ENCODE assay signal across 20 cellular contexts in genomic region chr16:686459-687260, GRCh38. TPM values are rescaled to one million over a fixed set of nuclear protein-coding genes. Genes with fewer than 3 reads are reported as not detected.
DNase-seq lines count a peak whose midpoint lies in the region; ATAC-seq, FAIRE-seq and TF ChIP-seq lines count a peak whose summit lies in the region.
"Had no signal": no experiment of that assay in that cellular context is flagged by ENCODE, and none has a peak within 500 bp of the region (broad histone marks: within the 10 kb centered on the region; RNA-seq: fewer than 3 reads in every experiment).

No MANE protein-coding gene starts in this region.

- no peak overlapping the region for H3K27ac Mint-ChIP-seq in T-cell
- H3K27ac Mint-ChIP-seq: GM23338 had no signal

- H3K4me3 Mint-ChIP-seq in T-cell, result peak overlapping the region in 2 of 3 donors; percentile 34 to 45

- H3K9ac ChIP-seq in HepG2 (ENCODE audit: insufficient read depth, low read depth, low read length), result no peak overlapping the region
- no peak overlapping the region for H3K9ac ChIP-seq in mesenchymal stem cell (ENCODE audit: low read length)

- H4K20me1 ChIP-seq in HepG2 (ENCODE audit: insufficient read depth, low read length), result no peaks in the 10 kb centered on the region

- no peak for ATAC-seq in HepG2
- ATAC-seq in right lobe of liver, result no peak
- no peak for ATAC-seq in T-cell (replicated peaks in 1 of 4)
- no peak for ATAC-seq in HG02852 (IDR thresholded peaks at IDR 0.05; ENCODE audit: unreplicated experiment)
- ATAC-seq in GM18870 (IDR thresholded peaks at IDR 0.05; ENCODE audit: unreplicated experiment), result no peak

- H3K27ac ChIP-seq in HepG2 (ENCODE audit: extremely low read length, insufficient read depth, low read length), result no peak overlapping the region
- no peak overlapping the region for H3K27ac ChIP-seq in right lobe of liver
- H3K27ac ChIP-seq in mesenchymal stem cell (ENCODE audit: low read length, poor library complexity, severe bottlenecking), result no peak overlapping the region
- no peak overlapping the region for H3K27ac ChIP-seq in A673 (ENCODE audit: low read depth, low read length, poor library complexity, severe bottlenecking)

- H3K4me1 ChIP-seq in HepG2 (ENCODE audit: insufficient read depth, low read length) (peaks cover 25% of the 10 kb centered on the region), right lobe of liver (peaks cover 0 to 38% (median 16%) of the 10 kb centered on the region in 4 donors), mesenchymal stem cell (ENCODE audit: control insufficient read depth, insufficient read depth, low read depth, low read length) (peaks cover 60% of the 10 kb centered on the region), A673 (ENCODE audit: insufficient read depth, low read length, poor library complexity, severe bottlenecking) (peaks cover 24% of the 10 kb centered on the region)

- H2AFZ ChIP-seq in HepG2 (ENCODE audit: low read length) (no peak overlapping the region), mesenchymal stem cell (ENCODE audit: low read depth, low read length) (no peak overlapping the region)
- H2AFZ ChIP-seq: GM23338 had no signal

- over 99% methylated on average over 28 of the region's 51 CpGs for WGBS in HepG2 (ENCODE audit: low lambda C conversion rate)
- WGBS in right lobe of liver (ENCODE audit: insufficient coverage, low coverage, low lambda C conversion rate, missing lambda C conversion rate), result 80% methylated on average over 2 of the region's 51 CpGs
- 96% methylated on average over 51 of the region's 51 CpGs for WGBS in mesenchymal stem cell

- H3K4ac ChIP-seq in mesenchymal stem cell (ENCODE audit: low read depth in 1 of 2, low read length in 2 of 2), result no peak overlapping the region

- H4K8ac ChIP-seq in mesenchymal stem cell (ENCODE audit: low read length), result no peak overlapping the region

- H3K4me1 Mint-ChIP-seq in T-cell, result peaks cover 17 to 47% (median 47%) of the 10 kb centered on the region in 3 donors

- H3K9me3 Mint-ChIP-seq in T-cell, result no peaks in the 10 kb centered on the region
- H3K9me3 Mint-ChIP-seq: CD4-positive, CD25-positive, alpha-beta regulatory T cell; GM23338 had no signal

- TF ChIP-seq EP300 in HepG2 (IDR thresholded peaks at IDR 0.05; ENCODE audit: low read depth in 2 of 2, low read length in 2 of 2) (no peak), HepG2 (CRISPR knock-in tag; IDR thresholded peaks at IDR 0.05; ENCODE audit: borderline replicate concordance) (no peak)

- no peaks in the 10 kb centered on the region for H3K27me3 Mint-ChIP-seq in T-cell
- H3K27me3 Mint-ChIP-seq: CD4-positive, CD25-positive, alpha-beta regulatory T cell had no signal

- FAIRE-seq in HepG2 (lab: Jason Lieb, UNC), result no peak
- FAIRE-seq: A204.1, GM12891, HTR-8/SVneo, RCC 7860 had no signal

- H3K4me3 ChIP-seq in HepG2 (replicated peaks in 1 of 3; ENCODE audit: insufficient read depth in 1 of 3, low read depth in 2 of 3, low read length in 3 of 3), result no peak overlapping the region
- H3K4me3 ChIP-seq in right lobe of liver, result no peak overlapping the region
- H3K4me3 ChIP-seq in mesenchymal stem cell (ENCODE audit: insufficient read depth in 1 of 2, low read depth in 1 of 2, low read length in 2 of 2), result no peak overlapping the region
- H3K4me3 ChIP-seq in A673 (ENCODE audit: low read depth, low read length, poor library complexity, severe bottlenecking), result no peak overlapping the region
- H3K4me3 ChIP-seq: GM23338, HAP-1 had no signal

- no peak overlapping the region for H3K23ac ChIP-seq in mesenchymal stem cell (ENCODE audit: low read length in 2 of 2)

- H3K14ac ChIP-seq in mesenchymal stem cell (ENCODE audit: low read length in 2 of 2), result no peak overlapping the region

- DNase-seq in HepG2 (ENCODE audit: low spot score) (no peak), right lobe of liver (no peak), T-cell (no peak), mesenchymal stem cell (no peak), SW480 (ENCODE audit: low spot score) (no peak), A673 (ENCODE audit: low spot score) (no peak)
- DNase-seq: CD4-positive, CD25-positive, alpha-beta regulatory T cell; DND-41; NCI-H1105 treated with DMSO at 0.1 percent for 48 hours; NCI-H2171 treated with DMSO at 0.1 percent for 48 hours; NCI-H524 treated with DMSO at 0.1 percent for 48 hours; Right ventricle myocardium superior had no signal

- H3K36me3 ChIP-seq in HepG2 (replicated peaks in 1 of 2; ENCODE audit: control insufficient read depth in 1 of 2, insufficient read depth in 2 of 2, low read length in 2 of 2), result peaks cover 10 to 17% of the 10 kb centered on the region in 2 experiments; a peak in 4 of 5 replicates
- H3K36me3 ChIP-seq in right lobe of liver, result peaks cover 0 to 20% (median 6%) of the 10 kb centered on the region in 4 donors
- peaks cover 42 to 67% of the 10 kb centered on the region in 2 experiments for H3K36me3 ChIP-seq in mesenchymal stem cell (ENCODE audit: control insufficient read depth in 1 of 2, insufficient read depth in 2 of 2, low read depth in 1 of 2, low read length in 2 of 2)
- H3K36me3 ChIP-seq in A673 (ENCODE audit: insufficient read depth, low read length, poor library complexity, severe bottlenecking), result peaks cover 21% of the 10 kb centered on the region

- no peak overlapping the region for H2AK5ac ChIP-seq in mesenchymal stem cell (ENCODE audit: low read length, severe bottlenecking)

- BruUV-seq in HepG2 (replicated peaks; lab: Mats Ljungman, UMichigan) (no TSS peak), A673 (replicated peaks; lab: Mats Ljungman, UMichigan) (no TSS peak)

- H2BK12ac ChIP-seq in mesenchymal stem cell (ENCODE audit: low read length in 2 of 2), result no peak overlapping the region

- no peak overlapping the region for H3K4me2 ChIP-seq in HepG2 (ENCODE audit: low read depth, low read length)
- H3K4me2 ChIP-seq in mesenchymal stem cell (ENCODE audit: low read length, poor library complexity, severe bottlenecking), result no peak overlapping the region
- H3K4me2 ChIP-seq: GM23338 had no signal

- H3K36me3 Mint-ChIP-seq in T-cell, result peaks cover 4% of the 10 kb centered on the region

- peak overlapping the region; percentile 21 for H4K91ac ChIP-seq in mesenchymal stem cell (ENCODE audit: low read length)

- peaks cover 8% of the 10 kb centered on the region for H3K79me2 ChIP-seq in HepG2 (ENCODE audit: insufficient read depth, low read length)

- H3K9me3 ChIP-seq in HepG2 (ENCODE audit: low read length), result no peaks in the 10 kb centered on the region
- H3K9me3 ChIP-seq in right lobe of liver, result no peaks in the 10 kb centered on the region
- H3K9me3 ChIP-seq in mesenchymal stem cell (ENCODE audit: control insufficient read depth, low read length), result no peaks in the 10 kb centered on the region
- no peaks in the 10 kb centered on the region for H3K9me3 ChIP-seq in A673 (ENCODE audit: low read depth, low read length, poor library complexity, severe bottlenecking)
- H3K9me3 ChIP-seq: HAP-1 had no signal

- CTCF ChIA-PET in HepG2 (lab: Yijun Ruan, JAX; ENCODE audit: low intra/inter-chr PET ratio, low total read pairs), result interaction anchor here (1.1 to 1.5 kb wide), 2 partner anchors 19 to 76 kb away, joined by 3 to 4 read pairs; partner anchors contain the start of gene RHOT2
- CTCF ChIA-PET in T-cell (lab: Charles Lee), result no interaction called here
- CTCF ChIA-PET in A673 (lab: Charles Lee), result interaction anchor here (0.6 kb wide), 1 partner anchor 35 kb away, joined by 3 read pairs; no protein-coding TSS in a partner anchor

- no peak overlapping the region for H2BK5ac ChIP-seq in mesenchymal stem cell (ENCODE audit: low read depth, low read length, poor library complexity, severe bottlenecking)

- no peak overlapping the region for H3K18ac ChIP-seq in mesenchymal stem cell (ENCODE audit: low read depth in 1 of 2, low read length in 2 of 2)

- no peak overlapping the region for H2BK15ac ChIP-seq in mesenchymal stem cell (ENCODE audit: low read depth, poor library complexity, severe bottlenecking)

- intact Hi-C loops in HepG2 (cut with micrococcal nuclease; ENCODE audit: unreplicated experiment), result no loop called here
- intact Hi-C loops in right lobe of liver (cut with DNase I), result no loop called here
- intact Hi-C loops in A673 (cut with micrococcal nuclease; ENCODE audit: unreplicated experiment), result loop anchor here (5.0 kb wide), 1 partner anchor 294 kb away; no protein-coding TSS in a partner anchor

- TF ChIP-seq RAD21 in HepG2 (CRISPR knock-in tag; IDR thresholded peaks at IDR 0.05), result no peak

- H3K27me3 ChIP-seq in HepG2 (ENCODE audit: control insufficient read depth in 1 of 2, insufficient read depth in 2 of 2, low read length in 2 of 2), result no peaks in the 10 kb centered on the region; a peak in 1 of 5 replicates
- no peaks in the 10 kb centered on the region for H3K27me3 ChIP-seq in right lobe of liver
- peaks cover 0 to 1% of the 10 kb centered on the region in 2 experiments for H3K27me3 ChIP-seq in mesenchymal stem cell (ENCODE audit: control insufficient read depth in 1 of 2, insufficient read depth in 1 of 2, low read length in 2 of 2)
- no peaks in the 10 kb centered on the region for H3K27me3 ChIP-seq in A673 (replicated peaks; ENCODE audit: insufficient read depth, low read depth, low read length, poor library complexity)

- H2BK120ac ChIP-seq in mesenchymal stem cell (ENCODE audit: low read depth, low read length), result no peak overlapping the region

- 0 out of 4 replicates have a peak, but pooled peaks of 1 of the 2 experiments have one; percentile 13 for TF ChIP-seq POLR2A in HepG2 (IDR thresholded peaks at IDR 0.05; ENCODE audit: insufficient read depth in 1 of 2, low read depth in 2 of 2, low read length in 2 of 2)
- no peak for TF ChIP-seq POLR2A in right lobe of liver (IDR thresholded peaks at IDR 0.05)

- TF ChIP-seq CTCF in HepG2 (CRISPR knock-in tag; IDR thresholded peaks at IDR 0.05) (no peak), right lobe of liver (IDR thresholded peaks at IDR 0.05) (no peak), A673 (conservative IDR thresholded peaks at IDR 0.05; ENCODE audit: low read depth, low read length) (no peak)

- POLR2A ChIA-PET in HepG2 (lab: Yijun Ruan, JAX), result interaction anchor here (1.2 kb wide), 1 partner anchor 34 kb away, joined by 3 read pairs; the partner anchor contains the start of gene ANTKMT
- POLR2A ChIA-PET in T-cell (lab: Charles Lee), result interaction anchor here in 1 of 2 donors (0.6 kb wide), 1 partner anchor 630 kb away, joined by 5 read pairs; no protein-coding TSS in a partner anchor
- POLR2A ChIA-PET in A673 (lab: Charles Lee; ENCODE audit: low non-redundant PET), result no interaction called here

- peaks cover 45% of the 10 kb centered on the region for H3K79me1 ChIP-seq in mesenchymal stem cell (replicated peaks; ENCODE audit: low read length, poor library complexity, severe bottlenecking)

- in situ Hi-C loops in HepG2 (cut with HindIII; ENCODE audit: extremely low pct_ligation_motif_present, low pct_unique_long_range_greater_than_20kb), result no loop called here

RNA-seq across cellular contexts. Expression of gene JMJD8, which starts 2.5 kb away (rescaled TPM):
- total RNA-seq in HepG2 (2016; rRNA removed; fragmentation: Illumina TruSeq; extraction: Trizol) (0.55 and 2.6 TPM in 2 replicates), right lobe of liver (10 to 100 TPM; 26.9 to 68.1 (median 36.9) TPM), T-cell (10 to 100 TPM; 27.3 to 54.4 (median 49.1) TPM), A673 (2021) (78.1 and 87.1 TPM in 2 replicates)
- 0.40 and 0.88 TPM in 2 replicates for total RNA-seq in HepG2 (2016; cell fraction: cytosol; rRNA removed; fragmentation: Illumina TruSeq; extraction: Trizol; ENCODE audit: low read depth)
- total RNA-seq in HepG2 (2016; cell fraction: insoluble cytoplasmic fraction; rRNA removed; fragmentation: Illumina TruSeq; extraction: Trizol), result 0.77 and 3.8 TPM in 2 replicates
- 1.2 and 1.4 TPM in 2 replicates for total RNA-seq in HepG2 (2016; cell fraction: membrane; rRNA removed; fragmentation: Illumina TruSeq; extraction: Trizol)
- total RNA-seq in HepG2 (2016; cell fraction: nucleus; rRNA removed; fragmentation: Illumina TruSeq; extraction: Trizol), result 5.1 and 7.1 TPM in 2 replicates
- polyA plus RNA-seq in HepG2 (2011; rRNA removed), result 11.8 and 17.3 TPM in 2 replicates
- polyA plus RNA-seq in HepG2 (2011; cell fraction: cytosol; rRNA removed), result 4.0 and 8.1 TPM in 2 replicates
- 157 and 173 TPM in 2 replicates for polyA plus RNA-seq in HepG2 (2011; cell fraction: nucleus; rRNA removed)
- 6.9 and 9.3 TPM in 2 replicates for polyA plus RNA-seq in HepG2 (2012)
- 0.87 and 1.2 TPM in 2 replicates for polyA plus RNA-seq in HepG2 (2016; cell fraction: cytosol; fragmentation: Illumina TruSeq; extraction: Trizol; ENCODE audit: low read depth)
- 1.8 and 2.0 TPM in 2 replicates for polyA plus RNA-seq in HepG2 (2016; cell fraction: insoluble cytoplasmic fraction; fragmentation: Illumina TruSeq; extraction: Trizol; ENCODE audit: low read depth)
- 1.7 TPM in 2 replicates for polyA plus RNA-seq in HepG2 (2016; cell fraction: membrane; fragmentation: Illumina TruSeq; extraction: Trizol; ENCODE audit: low read depth)
- polyA plus RNA-seq in HepG2 (2016; cell fraction: nucleus; fragmentation: Illumina TruSeq; extraction: Trizol; ENCODE audit: insufficient read depth, low read depth), result 33.6 and 33.9 TPM in 2 replicates
- 2.1 and 48.1 TPM in 2 replicates for polyA minus RNA-seq in HepG2 (2011; rRNA and poly(A)+ RNA removed; ENCODE audit: low replicate concordance)
- 1.9 and 3.5 TPM in 2 replicates for polyA minus RNA-seq in HepG2 (2011; cell fraction: cytosol; rRNA and poly(A)+ RNA removed)
- 6.3 and 7.6 TPM in 2 replicates for polyA minus RNA-seq in HepG2 (2011; cell fraction: nucleus; rRNA and poly(A)+ RNA removed)
- polyA plus RNA-seq in mesenchymal stem cell (2013, experiment 1 of 2), result 51.4 TPM
- polyA plus RNA-seq in mesenchymal stem cell (2013, experiment 2 of 2), result 50.3 TPM

RNA-seq across cellular contexts. Expression of gene WDR24, which starts 3.5 kb away (rescaled TPM):
- total RNA-seq in HepG2 (2016; rRNA removed; fragmentation: Illumina TruSeq; extraction: Trizol) (1.4 and 3.8 TPM in 2 replicates), right lobe of liver (10 to 100 TPM in 1 of 6 experiments, 1 to 10 TPM in 5; 5.5 to 11.7 (median 9.7) TPM), T-cell (10 to 100 TPM; 10.7 to 22.4 (median 18.4) TPM), A673 (2021) (17.7 and 18.2 TPM in 2 replicates)
- total RNA-seq in HepG2 (2016; cell fraction: cytosol; rRNA removed; fragmentation: Illumina TruSeq; extraction: Trizol; ENCODE audit: low read depth), result 0.35 and 0.40 TPM in 2 replicates
- 1.2 and 4.3 TPM in 2 replicates for total RNA-seq in HepG2 (2016; cell fraction: insoluble cytoplasmic fraction; rRNA removed; fragmentation: Illumina TruSeq; extraction: Trizol)
- total RNA-seq in HepG2 (2016; cell fraction: membrane; rRNA removed; fragmentation: Illumina TruSeq; extraction: Trizol), result 0.83 and 1.7 TPM in 2 replicates
- total RNA-seq in HepG2 (2016; cell fraction: nucleus; rRNA removed; fragmentation: Illumina TruSeq; extraction: Trizol), result 6.4 and 7.9 TPM in 2 replicates
- 4.5 and 8.3 TPM in 2 replicates for polyA plus RNA-seq in HepG2 (2011; rRNA removed)
- 1.3 and 1.9 TPM in 2 replicates for polyA plus RNA-seq in HepG2 (2011; cell fraction: cytosol; rRNA removed)
- 117 and 130 TPM in 2 replicates for polyA plus RNA-seq in HepG2 (2011; cell fraction: nucleus; rRNA removed)
- 4.1 and 6.2 TPM in 2 replicates for polyA plus RNA-seq in HepG2 (2012)
- polyA plus RNA-seq in HepG2 (2016; cell fraction: cytosol; fragmentation: Illumina TruSeq; extraction: Trizol; ENCODE audit: low read depth), result 0.34 and 0.43 TPM in 2 replicates
- 0.93 and 2.0 TPM in 2 replicates for polyA plus RNA-seq in HepG2 (2016; cell fraction: insoluble cytoplasmic fraction; fragmentation: Illumina TruSeq; extraction: Trizol; ENCODE audit: low read depth)
- 0.53 and 0.66 TPM in 2 replicates for polyA plus RNA-seq in HepG2 (2016; cell fraction: membrane; fragmentation: Illumina TruSeq; extraction: Trizol; ENCODE audit: low read depth)
- 17.5 and 18.7 TPM in 2 replicates for polyA plus RNA-seq in HepG2 (2016; cell fraction: nucleus; fragmentation: Illumina TruSeq; extraction: Trizol; ENCODE audit: insufficient read depth, low read depth)
- polyA minus RNA-seq in HepG2 (2011; rRNA and poly(A)+ RNA removed; ENCODE audit: low replicate concordance), result 9.5 and 10.1 TPM in 2 replicates
- polyA minus RNA-seq in HepG2 (2011; cell fraction: cytosol; rRNA and poly(A)+ RNA removed), result 1.4 and 1.5 TPM in 2 replicates
- polyA minus RNA-seq in HepG2 (2011; cell fraction: nucleus; rRNA and poly(A)+ RNA removed), result 13.9 and 15.6 TPM in 2 replicates
- polyA plus RNA-seq in mesenchymal stem cell (2013, experiment 1 of 2), result 6.3 TPM
- polyA plus RNA-seq in mesenchymal stem cell (2013, experiment 2 of 2), result 6.4 TPM

RNA-seq across cellular contexts. Expression of gene STUB1, which starts 6.5 kb away (rescaled TPM):
- total RNA-seq in HepG2 (2016; rRNA removed; fragmentation: Illumina TruSeq; extraction: Trizol), result 78.2 and 79.9 TPM in 2 replicates
- 125 and 168 TPM in 2 replicates for total RNA-seq in HepG2 (2016; cell fraction: cytosol; rRNA removed; fragmentation: Illumina TruSeq; extraction: Trizol; ENCODE audit: low read depth)
- total RNA-seq in HepG2 (2016; cell fraction: insoluble cytoplasmic fraction; rRNA removed; fragmentation: Illumina TruSeq; extraction: Trizol), result 64.5 and 82.1 TPM in 2 replicates
- 131 and 166 TPM in 2 replicates for total RNA-seq in HepG2 (2016; cell fraction: membrane; rRNA removed; fragmentation: Illumina TruSeq; extraction: Trizol)
- 43.4 and 46.1 TPM in 2 replicates for total RNA-seq in HepG2 (2016; cell fraction: nucleus; rRNA removed; fragmentation: Illumina TruSeq; extraction: Trizol)
- polyA plus RNA-seq in HepG2 (2011; rRNA removed), result 52.9 and 59.6 TPM in 2 replicates
- polyA plus RNA-seq in HepG2 (2011; cell fraction: cytosol; rRNA removed), result 46.6 and 58.6 TPM in 2 replicates
- polyA plus RNA-seq in HepG2 (2011; cell fraction: nucleus; rRNA removed), result 79.7 and 81.3 TPM in 2 replicates
- 27.7 and 37.3 TPM in 2 replicates for polyA plus RNA-seq in HepG2 (2012)
- 114 and 130 TPM in 2 replicates for polyA plus RNA-seq in HepG2 (2016; cell fraction: cytosol; fragmentation: Illumina TruSeq; extraction: Trizol; ENCODE audit: low read depth)
- 75.6 and 85.1 TPM in 2 replicates for polyA plus RNA-seq in HepG2 (2016; cell fraction: insoluble cytoplasmic fraction; fragmentation: Illumina TruSeq; extraction: Trizol; ENCODE audit: low read depth)
- polyA plus RNA-seq in HepG2 (2016; cell fraction: membrane; fragmentation: Illumina TruSeq; extraction: Trizol; ENCODE audit: low read depth), result 124 and 138 TPM in 2 replicates
- polyA plus RNA-seq in HepG2 (2016; cell fraction: nucleus; fragmentation: Illumina TruSeq; extraction: Trizol; ENCODE audit: insufficient read depth, low read depth), result 73.2 and 92.9 TPM in 2 replicates
- 32.3 and 38.9 TPM in 2 replicates for polyA minus RNA-seq in HepG2 (2011; rRNA and poly(A)+ RNA removed; ENCODE audit: low replicate concordance)
- 6.7 and 10.7 TPM in 2 replicates for polyA minus RNA-seq in HepG2 (2011; cell fraction: cytosol; rRNA and poly(A)+ RNA removed)
- polyA minus RNA-seq in HepG2 (2011; cell fraction: nucleus; rRNA and poly(A)+ RNA removed), result 18.6 and 20.1 TPM in 2 replicates
- 10 to 100 TPM; 37.3 to 69.6 (median 54.3) TPM for total RNA-seq in right lobe of liver
- 100 to 1,000 TPM in 3 of 5 donors, 10 to 100 TPM in 2; 67.3 to 119 (median 114) TPM for total RNA-seq in T-cell
- polyA plus RNA-seq in mesenchymal stem cell (2013, experiment 1 of 2), result 116 TPM
- 121 TPM for polyA plus RNA-seq in mesenchymal stem cell (2013, experiment 2 of 2)
- total RNA-seq in A673 (2021), result 88.2 and 95.2 TPM in 2 replicates

RNA-seq across cellular contexts. Expression of gene RHBDL1, which starts 11.2 kb away (rescaled TPM):
- total RNA-seq in HepG2 (2016; rRNA removed; fragmentation: Illumina TruSeq; extraction: Trizol) (0.87 and 1.8 TPM in 2 replicates), right lobe of liver (1 to 10 TPM in 1 of 6 experiments, under 1 TPM in 5; 0.37 to 1.1 (median 0.60) TPM), T-cell (1 to 10 TPM; 2.0 to 3.6 (median 2.5) TPM), A673 (2021) (1.5 and 2.3 TPM in 2 replicates)
- total RNA-seq in HepG2 (2016; cell fraction: cytosol; rRNA removed; fragmentation: Illumina TruSeq; extraction: Trizol; ENCODE audit: low read depth), result 0.79 and 0.81 TPM in 2 replicates
- total RNA-seq in HepG2 (2016; cell fraction: insoluble cytoplasmic fraction; rRNA removed; fragmentation: Illumina TruSeq; extraction: Trizol), result 0.74 and 2.3 TPM in 2 replicates
- 0.45 and 1.1 TPM in 2 replicates for total RNA-seq in HepG2 (2016; cell fraction: membrane; rRNA removed; fragmentation: Illumina TruSeq; extraction: Trizol)
- 2.0 and 3.2 TPM in 2 replicates for total RNA-seq in HepG2 (2016; cell fraction: nucleus; rRNA removed; fragmentation: Illumina TruSeq; extraction: Trizol)
- 3.8 and 5.3 TPM in 2 replicates for polyA plus RNA-seq in HepG2 (2011; rRNA removed)
- polyA plus RNA-seq in HepG2 (2011; cell fraction: cytosol; rRNA removed), result 1.8 and 3.5 TPM in 2 replicates
- 77.4 and 90.6 TPM in 2 replicates for polyA plus RNA-seq in HepG2 (2011; cell fraction: nucleus; rRNA removed)
- polyA plus RNA-seq in HepG2 (2012), result 1.8 and 3.6 TPM in 2 replicates
- polyA plus RNA-seq in HepG2 (2016; cell fraction: cytosol; fragmentation: Illumina TruSeq; extraction: Trizol; ENCODE audit: low read depth), result 0.59 and 0.78 TPM in 2 replicates
- polyA plus RNA-seq in HepG2 (2016; cell fraction: insoluble cytoplasmic fraction; fragmentation: Illumina TruSeq; extraction: Trizol; ENCODE audit: low read depth), result 0.68 and 0.70 TPM in 2 replicates
- polyA plus RNA-seq in HepG2 (2016; cell fraction: membrane; fragmentation: Illumina TruSeq; extraction: Trizol; ENCODE audit: low read depth), result 0.38 and 0.56 TPM in 2 replicates
- polyA plus RNA-seq in HepG2 (2016; cell fraction: nucleus; fragmentation: Illumina TruSeq; extraction: Trizol; ENCODE audit: insufficient read depth, low read depth), result 6.7 and 9.7 TPM in 2 replicates
- polyA minus RNA-seq in HepG2 (2011; rRNA and poly(A)+ RNA removed; ENCODE audit: low replicate concordance), result 1.4 and 3.1 TPM in 2 replicates
- polyA minus RNA-seq in HepG2 (2011; cell fraction: cytosol; rRNA and poly(A)+ RNA removed), result 0.70 and 0.99 TPM in 2 replicates
- polyA minus RNA-seq in HepG2 (2011; cell fraction: nucleus; rRNA and poly(A)+ RNA removed), result 3.9 and 4.6 TPM in 2 replicates
- 1.5 TPM for polyA plus RNA-seq in mesenchymal stem cell (2013, experiment 1 of 2)
- polyA plus RNA-seq in mesenchymal stem cell (2013, experiment 2 of 2), result 1.3 TPM

RNA-seq across cellular contexts. Expression of gene RHOT2, which starts 18.7 kb away (rescaled TPM):
- total RNA-seq in HepG2 (2016; rRNA removed; fragmentation: Illumina TruSeq; extraction: Trizol) (34.1 and 63.6 TPM in 2 replicates), right lobe of liver (10 to 100 TPM; 28.5 to 44.8 (median 40.3) TPM), T-cell (100 to 1,000 TPM; 181 to 320 (median 286) TPM), A673 (2021) (184 and 193 TPM in 2 replicates)
- total RNA-seq in HepG2 (2016; cell fraction: cytosol; rRNA removed; fragmentation: Illumina TruSeq; extraction: Trizol; ENCODE audit: low read depth), result 17.1 and 18.2 TPM in 2 replicates
- total RNA-seq in HepG2 (2016; cell fraction: insoluble cytoplasmic fraction; rRNA removed; fragmentation: Illumina TruSeq; extraction: Trizol), result 29.4 and 68.9 TPM in 2 replicates
- 23.2 and 28.4 TPM in 2 replicates for total RNA-seq in HepG2 (2016; cell fraction: membrane; rRNA removed; fragmentation: Illumina TruSeq; extraction: Trizol)
- total RNA-seq in HepG2 (2016; cell fraction: nucleus; rRNA removed; fragmentation: Illumina TruSeq; extraction: Trizol), result 78.3 and 79.1 TPM in 2 replicates
- polyA plus RNA-seq in HepG2 (2011; rRNA removed), result 76.9 and 104 TPM in 2 replicates
- polyA plus RNA-seq in HepG2 (2011; cell fraction: cytosol; rRNA removed), result 24.1 and 52.3 TPM in 2 replicates
- polyA plus RNA-seq in HepG2 (2011; cell fraction: nucleus; rRNA removed), result 959 and 1,318 TPM in 2 replicates
- polyA plus RNA-seq in HepG2 (2012), result 36.6 and 59.1 TPM in 2 replicates
- polyA plus RNA-seq in HepG2 (2016; cell fraction: cytosol; fragmentation: Illumina TruSeq; extraction: Trizol; ENCODE audit: low read depth), result 14.1 and 16.7 TPM in 2 replicates
- polyA plus RNA-seq in HepG2 (2016; cell fraction: insoluble cytoplasmic fraction; fragmentation: Illumina TruSeq; extraction: Trizol; ENCODE audit: low read depth), result 34.3 and 41.8 TPM in 2 replicates
- 19.1 and 22.6 TPM in 2 replicates for polyA plus RNA-seq in HepG2 (2016; cell fraction: membrane; fragmentation: Illumina TruSeq; extraction: Trizol; ENCODE audit: low read depth)
- polyA plus RNA-seq in HepG2 (2016; cell fraction: nucleus; fragmentation: Illumina TruSeq; extraction: Trizol; ENCODE audit: insufficient read depth, low read depth), result 215 and 253 TPM in 2 replicates
- polyA minus RNA-seq in HepG2 (2011; rRNA and poly(A)+ RNA removed; ENCODE audit: low replicate concordance), result 36.6 and 76.1 TPM in 2 replicates
- polyA minus RNA-seq in HepG2 (2011; cell fraction: cytosol; rRNA and poly(A)+ RNA removed), result 23.0 and 32.0 TPM in 2 replicates
- polyA minus RNA-seq in HepG2 (2011; cell fraction: nucleus; rRNA and poly(A)+ RNA removed), result 71.6 and 76.3 TPM in 2 replicates
- 61.9 TPM for polyA plus RNA-seq in mesenchymal stem cell (2013, experiment 1 of 2)
- 56.8 TPM for polyA plus RNA-seq in mesenchymal stem cell (2013, experiment 2 of 2)

Comparison
In these comparisons a context has a peak if more than half of its experiments do, and no peak if none do; other contexts are left out.
1. CTCF ChIA-PET loops: an anchor here in HepG2 (1.1 to 1.5 kb wide) and A673 (0.6 kb wide); none called in T-cell.